9 cellular contexts compared by ENCODE assay signal in genomic region chr2:56183643-56184499, GRCh38. TPM values are rescaled to one million over a fixed set of nuclear protein-coding genes. Genes with fewer than 3 reads are reported as not detected.
DNase-seq lines count a peak whose midpoint lies in the region; ATAC-seq, FAIRE-seq and TF ChIP-seq lines count a peak whose summit lies in the region.
"Had no signal": no experiment of that assay in that cellular context is flagged by ENCODE, and none has a peak within 500 bp of the region (broad histone marks: within the 10 kb centered on the region; RNA-seq: fewer than 3 reads in every experiment).

CCDC85A (plus strand) TSS chr2:56183990; CDS start chr2:56184625, 635 bp downstream.

- no peak for TF ChIP-seq EP300 in esophagus muscularis mucosa (IDR thresholded peaks at IDR 0.05)

- H3K4me3 ChIP-seq in esophagus muscularis mucosa, result peak within 1 kb of the TSS; percentile 61 to 65 (median 62)
- H3K4me3 ChIP-seq in muscle layer of duodenum (ENCODE audit: low read depth in 1 of 2, low read length in 2 of 2), result peak within 1 kb of the TSS; percentile 39 to 76

- peak; percentile 74 for ATAC-seq in GM21447 (IDR thresholded peaks at IDR 0.05; ENCODE audit: unreplicated experiment)
- ATAC-seq in stimulated activated naive B cell treated with anti-CD40 and anti-IgM and Interleukin-4, amounts not matched to agents 10 μg/mL and 1 μg/mL and 100 μg/mL, for 72 hours (replicated peaks), result peak; percentile 94 to 96

- peaks cover 6 to 88% (median 18%) of the 10 kb centered on the region in 4 donors for H3K27me3 ChIP-seq in esophagus muscularis mucosa
- peaks cover 14% of the 10 kb centered on the region for H3K27me3 ChIP-seq in muscle layer of duodenum (ENCODE audit: low read depth, low read length)

- FAIRE-seq in HTR-8/SVneo (lab: Jason Lieb, UNC), result peak; percentile 92

- no peak within 1 kb of the TSS for H3K27ac Mint-ChIP-seq in stimulated activated naive B cell treated with anti-CD40 and anti-IgM and Interleukin-4, amounts not matched to agents 10 μg/mL and 1 μg/mL and 100 μg/mL, for 72 hours

- peak; percentile 52 for DNase-seq in DMS 273 treated with DMSO at 0.1 percent for 48 hours (lab: John Stamatoyannopoulos, UW)
- peak; percentile 84 for DNase-seq in HTR-8/SVneo (ENCODE audit: insufficient read length, low spot score)
- peak; percentile 49 for DNase-seq in NOMO-1 treated with dmso at 0.1 percent for 144 hours (lab: John Stamatoyannopoulos, UW; ENCODE audit: unreplicated experiment)
- peak; percentile 72 for DNase-seq in activated T-cell treated with anti-CD3 and anti-CD28 coated beads for 48 hours (ENCODE audit: low read depth)
- DNase-seq in esophagus muscularis mucosa (ENCODE audit: extremely low spot score), result peak; percentile 95
- DNase-seq in stimulated activated naive B cell treated with anti-CD40 and anti-IgM and Interleukin-4, amounts not matched to agents 10 μg/mL and 1 μg/mL and 100 μg/mL, for 72 hours, result peak; percentile 66

- intact Hi-C loops in esophagus muscularis mucosa (cut with DNase I), result loop anchor here (5.0 to 10.0 kb wide), 2 partner anchors 561 to 1333 kb away; no protein-coding TSS in a partner anchor

- H3K27me3 Mint-ChIP-seq in stimulated activated naive B cell treated with anti-CD40 and anti-IgM and Interleukin-4, amounts not matched to agents 10 μg/mL and 1 μg/mL and 100 μg/mL, for 72 hours, result peaks cover 46 to 65% of the 10 kb centered on the region in 2 donors

- TF ChIP-seq POLR2A in esophagus muscularis mucosa (IDR thresholded peaks at IDR 0.05; ENCODE audit: low read depth), result no peak

- no peaks in the 10 kb centered on the region for H3K36me3 Mint-ChIP-seq in stimulated activated naive B cell treated with anti-CD40 and anti-IgM and Interleukin-4, amounts not matched to agents 10 μg/mL and 1 μg/mL and 100 μg/mL, for 72 hours

- WGBS in esophagus muscularis mucosa, result 0% methylated on average over 10 of the region's 86 CpGs

- H3K9me3 ChIP-seq in esophagus muscularis mucosa (no peaks in the 10 kb centered on the region), muscle layer of duodenum (ENCODE audit: control insufficient read depth in 1 of 2, low read length in 2 of 2) (no peaks in the 10 kb centered on the region)

- H3K36me3 ChIP-seq in esophagus muscularis mucosa (no peaks in the 10 kb centered on the region), muscle layer of duodenum (ENCODE audit: control insufficient read depth in 1 of 2, insufficient read depth in 2 of 2, low read length in 2 of 2) (no peaks in the 10 kb centered on the region)

- peaks cover 12 to 15% of the 10 kb centered on the region in 2 donors for H3K4me1 Mint-ChIP-seq in stimulated activated naive B cell treated with anti-CD40 and anti-IgM and Interleukin-4, amounts not matched to agents 10 μg/mL and 1 μg/mL and 100 μg/mL, for 72 hours

- H3K4me3 Mint-ChIP-seq in stimulated activated naive B cell treated with anti-CD40 and anti-IgM and Interleukin-4, amounts not matched to agents 10 μg/mL and 1 μg/mL and 100 μg/mL, for 72 hours, result peak within 1 kb of the TSS; percentile 70 to 72

- no peaks in the 10 kb centered on the region for H3K9me3 Mint-ChIP-seq in stimulated activated naive B cell treated with anti-CD40 and anti-IgM and Interleukin-4, amounts not matched to agents 10 μg/mL and 1 μg/mL and 100 μg/mL, for 72 hours

- H3K27ac ChIP-seq in esophagus muscularis mucosa (replicated peaks in 1 of 4) (peak within 1 kb of the TSS in 3 of 4 donors; percentile 51 to 57 (median 54)), muscle layer of duodenum (ENCODE audit: low read length) (no peak within 1 kb of the TSS)

- H3K4me1 ChIP-seq in esophagus muscularis mucosa, result peaks cover 6 to 28% (median 27%) of the 10 kb centered on the region in 4 donors
- H3K4me1 ChIP-seq in muscle layer of duodenum (ENCODE audit: control insufficient read depth in 1 of 2, insufficient read depth in 2 of 2, low read length in 2 of 2), result peaks cover 0 to 18% of the 10 kb centered on the region in 2 donors

- TF ChIP-seq CTCF in esophagus muscularis mucosa (IDR thresholded peaks at IDR 0.05), result peak; percentile 72 to 95 (median 84)

RNA-seq across cellular contexts. Expression of gene CCDC85A, which starts in this region (rescaled TPM):
- 1 to 10 TPM; 4.0 to 6.7 (median 5.8) TPM for total RNA-seq in esophagus muscularis mucosa
- total RNA-seq: mononuclear cell had no signal
